ENCODE assay signal across 10 cellular contexts in the genomic region with DNA sequence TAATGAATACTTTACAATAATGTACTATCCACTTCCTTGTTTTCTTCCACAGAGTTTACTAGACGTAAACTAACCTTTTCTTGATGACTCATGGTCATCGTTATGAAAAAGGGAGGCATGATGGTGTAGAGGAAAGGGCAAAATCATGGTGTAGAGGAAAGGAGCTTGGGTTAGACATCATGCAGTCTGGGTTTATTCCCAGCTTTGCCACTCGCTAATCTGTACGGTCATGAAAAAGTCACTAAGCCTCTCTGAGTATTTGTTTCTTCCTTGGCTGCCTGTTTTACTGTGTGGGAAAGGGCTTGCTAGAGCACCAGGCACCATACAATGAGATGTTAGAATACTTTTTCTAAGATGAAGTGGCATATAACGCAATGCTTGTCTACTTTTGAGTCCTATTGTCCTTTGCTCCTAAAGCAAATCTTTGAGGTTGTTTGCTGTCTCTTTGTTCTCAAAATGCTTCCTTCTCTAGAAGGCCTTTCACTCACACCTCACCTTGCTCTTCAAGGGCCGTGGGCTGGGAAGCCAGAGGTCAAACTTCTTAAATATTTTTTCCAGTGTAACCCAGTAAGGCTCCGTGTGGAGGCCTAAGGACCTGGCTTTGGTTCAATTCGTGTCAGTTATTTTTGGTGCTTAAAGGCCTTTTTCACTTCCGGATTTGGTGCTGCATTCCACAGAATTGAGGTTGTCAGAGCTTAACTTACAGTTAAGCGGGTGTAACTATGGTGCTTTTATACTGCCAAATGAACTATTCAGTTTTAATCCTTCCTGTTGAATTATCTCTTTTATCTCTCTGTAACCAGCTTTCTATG. TPM values are rescaled to one million over a fixed set of nuclear protein-coding genes. Genes with fewer than 3 reads are reported as not detected.
DNase-seq lines count a peak whose midpoint lies in the region; ATAC-seq and TF ChIP-seq lines count a peak whose summit lies in the region.
"Had no signal": no experiment of that assay in that cellular context is flagged by ENCODE, and none has a peak within 500 bp of the region (broad histone marks: within the 10 kb centered on the region; RNA-seq: fewer than 3 reads in every experiment).

No MANE protein-coding gene starts in this region.

- H3K36me3 ChIP-seq in GM23248 (ENCODE audit: low read depth) (no peaks in the 10 kb centered on the region), OCI-LY1 (ENCODE audit: insufficient read depth, low read length) (no peaks in the 10 kb centered on the region)
- H3K36me3 ChIP-seq: heart left ventricle, prostate gland had no signal

- H3K27ac ChIP-seq in GM23248 (no peak overlapping the region), OCI-LY1 (ENCODE audit: low read depth, low read length, poor library complexity, severe bottlenecking) (no peak overlapping the region)
- H3K27ac ChIP-seq: prostate gland had no signal

- no peak for TF ChIP-seq CTCF in OCI-LY1 (IDR thresholded peaks at IDR 0.05; ENCODE audit: low read length)
- no peak for TF ChIP-seq CTCF in retinal pigment epithelial cell (conservative IDR thresholded peaks at IDR 0.05; ENCODE audit: low read depth, low read length)

- H3K9me2 ChIP-seq in GM23248 (ENCODE audit: insufficient read depth), result no peaks in the 10 kb centered on the region
- H3K9me2 ChIP-seq in OCI-LY1 (ENCODE audit: low read depth, low read length), result no peaks in the 10 kb centered on the region

- POLR2A ChIA-PET in HEK293T (lab: Yijun Ruan, JAX), result interaction anchor here (1.5 kb wide), 1 partner anchor 9 kb away, joined by 10 read pairs; no protein-coding TSS in a partner anchor

- WGBS in GM23248 (ENCODE audit: low coverage in 1 of 2, low lambda C conversion rate in 2 of 2, missing lambda C conversion rate in 2 of 2), 2 experiments, result 58% methylated on average over 10 of the region's 10 CpGs

- H2AFZ ChIP-seq in GM23248, result peak overlapping the region; percentile 51; the same call in 1 of the 2 replicates
- H2AFZ ChIP-seq in OCI-LY1 (ENCODE audit: low read length), result peak overlapping the region; percentile 7

- H3K9ac ChIP-seq in GM23248 (no peak overlapping the region), OCI-LY1 (ENCODE audit: low read length) (no peak overlapping the region)

- CTCF ChIA-PET in HEK293T (lab: Yijun Ruan, JAX), result interaction anchor here (0.9 kb wide), 2 partner anchors 8 to 58 kb away, joined by 5 to 6 read pairs; no protein-coding TSS in a partner anchor

- H3K9me3 ChIP-seq in GM23248 (ENCODE audit: low read depth) (no peaks in the 10 kb centered on the region), OCI-LY1 (ENCODE audit: low read length) (no peaks in the 10 kb centered on the region)
- H3K9me3 ChIP-seq: heart left ventricle, prostate gland had no signal

- in situ Hi-C loops in GM23248 (cut with MboI), result no loop called here

- H3K4me3 ChIP-seq in GM23248, result no peak overlapping the region
- H3K4me3 ChIP-seq in OCI-LY1 (ENCODE audit: low read depth, low read length, poor library complexity, severe bottlenecking), result no peak overlapping the region
- H3K4me3 ChIP-seq in retinal pigment epithelial cell (ENCODE audit: low read length), result no peak overlapping the region
- H3K4me3 ChIP-seq: heart left ventricle, prostate gland had no signal

- H3K79me2 ChIP-seq in GM23248 (ENCODE audit: insufficient read depth) (no peaks in the 10 kb centered on the region), OCI-LY1 (ENCODE audit: insufficient read depth, low read length) (no peaks in the 10 kb centered on the region)

- no peaks in the 10 kb centered on the region for H3K27me3 ChIP-seq in GM23248 (replicated peaks; ENCODE audit: insufficient read depth)
- H3K27me3 ChIP-seq in OCI-LY1 (ENCODE audit: insufficient read depth, low read length), result no peaks in the 10 kb centered on the region

- H4K20me1 ChIP-seq in GM23248 (ENCODE audit: insufficient read depth) (no peaks in the 10 kb centered on the region), OCI-LY1 (ENCODE audit: insufficient read depth, low read length) (no peaks in the 10 kb centered on the region)

- ATAC-seq in esophagus mucosa, result peak; percentile 22
- ATAC-seq: heart left ventricle had no signal

- 0 out of 2 replicates have a peak, but pooled peaks cover 6% of the 10 kb centered on the region for H3K4me1 ChIP-seq in GM23248 (ENCODE audit: insufficient read depth)
- peaks cover 10% of the 10 kb centered on the region for H3K4me1 ChIP-seq in OCI-LY1 (ENCODE audit: insufficient read depth, low read length, severe bottlenecking)
- H3K4me1 ChIP-seq: prostate gland had no signal

- H3F3A ChIP-seq in GM23248 (ENCODE audit: insufficient read depth) (no peaks in the 10 kb centered on the region), OCI-LY1 (ENCODE audit: insufficient read depth, low read length) (no peaks in the 10 kb centered on the region)

- DNase-seq in GM23248, result no peak
- DNase-seq in retinal pigment epithelial cell (ENCODE audit: low read depth), result peak; percentile 75
- no peak for DNase-seq in cortex of kidney (lab: John Stamatoyannopoulos, UW)
- no peak for DNase-seq in HuH-7 (ENCODE audit: low spot score)
- no peak for DNase-seq in HEK293T (ENCODE audit: extremely low spot score)
- DNase-seq: activated CD4-positive, CD25-positive, alpha-beta regulatory T cell; heart left ventricle had no signal

- no peak overlapping the region for H3K4me2 ChIP-seq in GM23248 (ENCODE audit: unreplicated experiment)
- H3K4me2 ChIP-seq in OCI-LY1 (ENCODE audit: low read length), result no peak overlapping the region

TF ChIP-seq in HEK293T, 16 proteins besides CTCF, POLR2A, EP300 and RAD21:
- TF ChIP-seq ELF4 (IDR thresholded peaks at IDR 0.05) (no peak), L3MBTL2 (conservative IDR thresholded peaks at IDR 0.05) (no peak), TARDBP (IDR thresholded peaks at IDR 0.05) (no peak), SP1 (IDR thresholded peaks at IDR 0.05) (no peak), FOXK2 (IDR thresholded peaks at IDR 0.05) (no peak), ZNF384 (IDR thresholded peaks at IDR 0.05) (no peak), SUZ12 (IDR thresholded peaks at IDR 0.05) (no peak), FOXM1 (IDR thresholded peaks at IDR 0.05; ENCODE audit: borderline replicate concordance) (no peak), CTBP1 (IDR thresholded peaks at IDR 0.05; ENCODE audit: borderline replicate concordance) (no peak), NFRKB (IDR thresholded peaks at IDR 0.05) (no peak)
- TF ChIP-seq, protein P1, sequence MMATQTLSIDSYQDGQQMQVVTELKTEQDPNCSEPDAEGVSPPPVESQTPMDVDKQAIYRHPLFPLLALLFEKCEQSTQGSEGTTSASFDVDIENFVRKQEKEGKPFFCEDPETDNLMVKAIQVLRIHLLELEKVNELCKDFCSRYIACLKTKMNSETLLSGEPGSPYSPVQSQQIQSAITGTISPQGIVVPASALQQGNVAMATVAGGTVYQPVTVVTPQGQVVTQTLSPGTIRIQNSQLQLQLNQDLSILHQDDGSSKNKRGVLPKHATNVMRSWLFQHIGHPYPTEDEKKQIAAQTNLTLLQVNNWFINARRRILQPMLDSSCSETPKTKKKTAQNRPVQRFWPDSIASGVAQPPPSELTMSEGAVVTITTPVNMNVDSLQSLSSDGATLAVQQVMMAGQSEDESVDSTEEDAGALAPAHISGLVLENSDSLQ (IDR thresholded peaks at IDR 0.05), result no peak

RNA-seq across cellular contexts. Expression of a gene that starts 9.9 kb away (rescaled TPM):
- 10.6 and 21.4 TPM in 2 replicates for total RNA-seq in GM23248 (2014; rRNA removed; shearing (Covaris generic))
- polyA plus RNA-seq in GM23248 (2016; fragmentation: Nextera tagmentation; extraction: Ambion mirVana), result 4.8 and 5.2 TPM in 2 replicates
- 40.7 TPM for total RNA-seq in esophagus mucosa

RNA-seq across cellular contexts. Expression of a gene that starts 48.5 kb away (rescaled TPM):
- not detected in 2 replicates for total RNA-seq in GM23248 (2014; rRNA removed; shearing (Covaris generic))
- polyA plus RNA-seq in GM23248 (2016; fragmentation: Nextera tagmentation; extraction: Ambion mirVana), result not detected in 2 replicates
- total RNA-seq in esophagus mucosa, result not detected
- total RNA-seq: heart left ventricle, prostate gland had no signal
- polyA plus RNA-seq: heart left ventricle had no signal
